Comparison of ENCODE assay signal across 8 cellular contexts in the genomic region with DNA sequence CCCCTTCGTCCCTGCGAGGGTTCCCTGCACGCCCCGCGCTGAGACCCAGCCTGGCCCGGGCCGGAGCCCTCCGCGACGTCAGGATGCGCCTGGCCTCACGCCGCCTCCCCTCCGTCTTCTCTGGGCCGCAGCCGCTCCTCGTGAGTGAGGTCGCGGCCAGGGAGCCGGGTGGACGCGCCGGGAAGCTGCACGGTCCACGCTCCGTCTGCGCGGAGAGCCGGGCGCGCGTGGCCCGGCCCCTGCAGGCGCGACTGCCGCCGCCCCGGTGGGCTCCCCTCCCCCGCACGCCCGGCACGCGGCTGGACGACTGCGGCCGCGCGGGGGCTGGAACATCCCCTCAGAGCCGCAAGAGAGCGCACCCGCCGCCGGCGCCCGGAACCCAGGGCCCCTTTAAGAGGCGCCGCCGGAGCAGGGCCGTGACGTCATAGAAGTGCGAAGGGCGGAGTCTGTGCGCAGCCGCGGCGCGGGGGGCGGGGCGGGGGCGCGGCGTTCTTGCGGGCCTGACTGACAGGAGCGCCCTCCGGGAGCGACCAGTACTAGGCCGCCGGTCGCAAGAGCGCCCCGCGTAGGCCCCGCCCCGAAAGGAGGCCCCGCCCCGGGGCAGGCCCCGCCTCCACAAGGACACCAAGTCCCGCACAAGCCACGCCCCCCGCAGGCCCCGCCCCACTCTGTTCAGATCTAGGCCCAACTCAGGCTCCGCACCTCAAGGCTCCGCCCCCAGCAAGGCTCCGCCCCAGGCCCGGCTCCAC. TPM values are rescaled to one million over a fixed set of nuclear protein-coding genes. Genes with fewer than 3 reads are reported as not detected.
A peak's percentile ranks its signal among the peaks of the same experiment; 100 is the strongest.
DNase-seq lines count a peak whose midpoint lies in the region; ATAC-seq and TF ChIP-seq lines count a peak whose summit lies in the region.

No MANE protein-coding gene starts in this region.

- 0 out of 22 replicates have a peak, but pooled peaks cover 0 to 5% (median 0%) of the 10 kb centered on the region in 11 experiments for H3K27me3 ChIP-seq in BLaER1 treated with 17β-estradiol and CSF1 and Interleukin-3, amounts not matched to agents 10 nM and 100 nM
- no peaks in the 10 kb centered on the region for H3K27me3 ChIP-seq in right lobe of liver

- peaks cover 20 to 64% (median 42%) of the 10 kb centered on the region in 11 experiments; a peak in 21 of 22 replicates for H4K20me1 ChIP-seq in BLaER1 treated with 17β-estradiol and CSF1 and Interleukin-3, amounts not matched to agents 10 nM and 100 nM

- H3K9me3 ChIP-seq in BLaER1 treated with 17β-estradiol and CSF1 and Interleukin-3, amounts not matched to agents 10 nM and 100 nM (replicated peaks in 1 of 11), result peaks cover 0 to 7% (median 5%) of the 10 kb centered on the region in 11 experiments; a peak in 15 of 22 replicates
- H3K9me3 ChIP-seq in right lobe of liver, result no peaks in the 10 kb centered on the region

- peak overlapping the region; percentile 79 to 96 (median 92) for H3K9ac ChIP-seq in BLaER1 treated with 17β-estradiol and CSF1 and Interleukin-3, amounts not matched to agents 10 nM and 100 nM

- peak overlapping the region; percentile 74 to 97 (median 88) for H3K4me3 ChIP-seq in BLaER1 treated with 17β-estradiol and CSF1 and Interleukin-3, amounts not matched to agents 10 nM and 100 nM
- H3K4me3 ChIP-seq in right lobe of liver, result peak overlapping the region; percentile 62 to 70 (median 69)

- DNase-seq in GM19240 (ENCODE audit: insufficient read length, low spot score) (peak; percentile 98), NCI-H526 treated with DMSO at 0.1 percent for 48 hours (lab: John Stamatoyannopoulos, UW) (peak; percentile 98), dermis blood vessel endothelial cell (peak; percentile 99), right lobe of liver (peak; percentile 100)
- DNase-seq in activated CD4-positive, alpha-beta T cell treated with anti-CD3 and anti-CD28 coated beads, Interleukin-2, amount 50 U/mL, for 4 hours, result peak; percentile 100
- peak; percentile 100 for DNase-seq in stimulated activated CD4-positive, alpha-beta T cell treated with anti-CD3 and anti-CD28 coated beads, Interleukin-4, amount 100 ng/mL, for 24 hours

- H3K4me2 ChIP-seq in BLaER1 treated with 17β-estradiol and CSF1 and Interleukin-3, amounts not matched to agents 10 nM and 100 nM, result peak overlapping the region; percentile 89 to 100 (median 98)

- peak overlapping the region; percentile 34 to 92 (median 85); a peak in 21 of 22 replicates for H3K27ac ChIP-seq in BLaER1 treated with 17β-estradiol and CSF1 and Interleukin-3, amounts not matched to agents 10 nM and 100 nM
- peak overlapping the region; percentile 66 to 80 (median 78) for H3K27ac ChIP-seq in right lobe of liver

- peaks cover 0 to 13% (median 0%) of the 10 kb centered on the region in 11 experiments; a peak in 5 of 22 replicates for H3K36me3 ChIP-seq in BLaER1 treated with 17β-estradiol and CSF1 and Interleukin-3, amounts not matched to agents 10 nM and 100 nM
- no peaks in the 10 kb centered on the region for H3K36me3 ChIP-seq in right lobe of liver

- peaks cover 47 to 70% (median 67%) of the 10 kb centered on the region in 10 experiments for H3K4me1 ChIP-seq in BLaER1 treated with 17β-estradiol and CSF1 and Interleukin-3, amounts not matched to agents 10 nM and 100 nM
- H3K4me1 ChIP-seq in right lobe of liver, result peaks cover 0 to 34% (median 14%) of the 10 kb centered on the region in 4 donors

- intact Hi-C loops in right lobe of liver (cut with DNase I), result loop anchor here in 1 of 2 donors (10.0 kb wide), 1 partner anchor 72 kb away; no protein-coding TSS in a partner anchor

- TF ChIP-seq POLR2A in right lobe of liver (IDR thresholded peaks at IDR 0.05), result peak; percentile 75

- ATAC-seq in HG03457 (IDR thresholded peaks at IDR 0.05; ENCODE audit: unreplicated experiment) (peak; percentile 87), right lobe of liver (peak; percentile 91 to 95 (median 91))

- peak; percentile 29 to 39 (median 34) for TF ChIP-seq CTCF in right lobe of liver (IDR thresholded peaks at IDR 0.05)

- WGBS in right lobe of liver (ENCODE audit: insufficient coverage, low coverage, low lambda C conversion rate, missing lambda C conversion rate), result no CpG with 5 or more reads among the region's 95 CpGs

RNA-seq across cellular contexts. Expression of a gene that starts 0.4 kb away (rescaled TPM):
- 24.1 and 32.8 TPM in 2 replicates for total RNA-seq in dermis blood vessel endothelial cell
- total RNA-seq in right lobe of liver, result 10 to 100 TPM; 12.5 to 24.6 (median 16.9) TPM

Comparison
In these comparisons a context has a peak if more than half of its experiments do, and no peak if none do; other contexts are left out.
1. Peak in every context shown above with its lines: DNase-seq, ATAC-seq, H3K4me3 ChIP-seq and H3K27ac ChIP-seq.